ENCODE assay signal across 1 cellular context in the genomic region with DNA sequence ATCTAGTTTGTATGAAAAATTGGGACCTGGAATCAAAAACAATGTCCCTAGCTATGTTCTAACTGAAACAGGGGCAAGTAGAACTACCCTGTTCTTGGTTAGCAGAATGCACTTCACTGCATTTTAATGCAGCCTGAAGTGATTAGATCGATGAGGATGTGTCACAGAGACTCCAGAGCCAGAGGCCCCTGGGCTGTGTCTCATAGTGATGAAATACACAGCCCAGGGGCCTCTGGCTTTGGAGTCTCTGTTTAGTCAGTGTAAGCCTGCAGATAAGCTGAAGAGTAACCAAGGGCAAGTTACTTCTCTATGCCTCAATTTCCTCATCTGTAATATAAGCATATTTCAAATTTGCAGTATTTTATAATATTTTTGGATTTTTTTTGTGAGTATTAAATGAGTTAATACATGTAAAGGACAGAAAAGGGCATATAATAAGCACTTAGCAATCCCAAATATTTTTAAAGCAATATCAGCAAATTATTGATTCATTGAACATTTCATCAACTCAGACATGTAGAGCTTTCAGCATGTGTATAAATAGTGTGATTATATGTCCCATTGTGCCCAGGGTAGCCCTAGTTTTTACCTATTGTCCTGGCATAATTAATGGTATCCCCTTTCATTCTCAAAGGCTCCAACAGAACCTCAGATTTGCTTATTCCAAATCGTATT.
TF ChIP-seq lines count a peak whose summit lies in the region.

No MANE protein-coding gene starts in this region.

TF ChIP-seq in HepG2, 621 proteins besides CTCF, POLR2A, EP300 and RAD21:
- 0 out of 4 replicates have a peak, but pooled peaks of 1 of the 2 experiments have one; percentile 14 for TF ChIP-seq NR2F1 (CRISPR knock-in tag; IDR thresholded peaks at IDR 0.05)
- TF ChIP-seq FOSL2 (CRISPR knock-in tag; IDR thresholded peaks at IDR 0.05), result peak; percentile 59
- TF ChIP-seq CEBPB (IDR thresholded peaks at IDR 0.05; ENCODE audit: borderline replicate concordance, low read depth, low read length), result peak; percentile 64
- TF ChIP-seq MAFK (conservative IDR thresholded peaks at IDR 0.05 in 1 of 2, IDR thresholded peaks at IDR 0.05 in 1 of 2; ENCODE audit: low read length in 2 of 2), result peak; percentile 61 to 78
- TF ChIP-seq NR3C1 (CRISPR knock-in tag; IDR thresholded peaks at IDR 0.05), result no peak
- no peak for TF ChIP-seq NFE2 (CRISPR knock-in tag; IDR thresholded peaks at IDR 0.05)
- peak; percentile 50; the same call in 1 of the 2 replicates for TF ChIP-seq ARID3A (IDR thresholded peaks at IDR 0.05; ENCODE audit: low read depth, low read length)
- peak; percentile 71 for TF ChIP-seq MAFF (IDR thresholded peaks at IDR 0.05; ENCODE audit: low read depth, low read length)
